Comparison of ENCODE assay signal across 24 cellular contexts in the genomic region with DNA sequence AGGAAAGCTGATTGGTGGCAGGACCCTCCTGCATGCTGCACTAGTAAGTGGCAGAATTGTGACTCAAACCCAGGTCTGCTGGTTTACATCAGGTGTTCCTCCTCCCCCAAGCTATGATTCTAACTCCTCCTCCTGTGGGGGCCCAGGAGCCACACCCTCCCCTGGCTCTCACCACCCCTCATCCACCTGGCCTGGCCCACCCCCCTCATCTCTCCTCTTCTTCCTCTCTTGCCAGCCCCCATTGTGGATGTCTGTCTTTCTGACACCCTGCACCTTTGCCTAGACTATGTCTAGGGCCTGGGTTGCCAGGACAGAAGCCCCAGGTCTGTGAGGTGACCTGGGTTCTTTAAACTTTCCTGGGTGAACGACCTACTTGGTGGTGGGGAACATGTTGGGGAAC. TPM values are rescaled to one million over a fixed set of nuclear protein-coding genes. Genes with fewer than 3 reads are reported as not detected.
DNase-seq lines count a peak whose midpoint lies in the region; ATAC-seq, FAIRE-seq and TF ChIP-seq lines count a peak whose summit lies in the region.
"Had no signal": no experiment of that assay in that cellular context is flagged by ENCODE, and none has a peak within 500 bp of the region (broad histone marks: within the 10 kb centered on the region; RNA-seq: fewer than 3 reads in every experiment).

No MANE protein-coding gene starts in this region.

- intact Hi-C loops in cardiac septum (cut with DNase I) = no loop called here
- intact Hi-C loops in Right ventricle myocardium inferior (cut with DNase I) = no loop called here

- H3K79me1 ChIP-seq in H1 (ENCODE audit: low read depth, low read length) = no peaks in the 10 kb centered on the region
- no peaks in the 10 kb centered on the region for H3K79me1 ChIP-seq in neuronal stem cell (ENCODE audit: low read depth, low read length)

- no peaks in the 10 kb centered on the region for H4K20me1 ChIP-seq in H1 (replicated peaks in 1 of 2; ENCODE audit: control insufficient read depth in 1 of 2, insufficient read depth in 2 of 2, low read length in 2 of 2)
- H4K20me1 ChIP-seq: BLaER1 had no signal

- 75% methylated on average over 1 of the region's 1 CpG; no CpG with 5 or more reads in 1 of the 2 experiments for WGBS in H1 (ENCODE audit: extremely low coverage in 1 of 2, insufficient coverage in 1 of 2, insufficient read length in 1 of 2, insufficient replicate concordance in 2 of 2, low coverage in 1 of 2, low lambda C conversion rate in 2 of 2, missing lambda C conversion rate in 1 of 2), 2 experiments
- WGBS in neuronal stem cell (ENCODE audit: extremely low coverage in 2 of 2, insufficient read length in 2 of 2, insufficient replicate concordance in 1 of 2), 2 donors = no CpG with 5 or more reads among the region's 1 CpG
- 50% methylated on average over 1 of the region's 1 CpG for WGBS in suprapubic skin

- H3K9me3 ChIP-seq in H1 (ENCODE audit: insufficient read depth in 2 of 2, low read depth in 1 of 2, low read length in 1 of 2) (no peaks in the 10 kb centered on the region), neuronal stem cell (replicated peaks in 1 of 2; ENCODE audit: control insufficient read depth in 2 of 2, insufficient read depth in 1 of 2, low read depth in 1 of 2, low read length in 2 of 2) (peaks cover 2 to 5% of the 10 kb centered on the region in 2 donors), suprapubic skin (no peaks in the 10 kb centered on the region)
- H3K9me3 ChIP-seq: BLaER1 had no signal

- H3K23ac ChIP-seq in H1 (ENCODE audit: insufficient read length) (no peak overlapping the region), neuronal stem cell (ENCODE audit: low read depth, low read length, poor library complexity) (no peak overlapping the region)

- H3K36me3 ChIP-seq in H1 (ENCODE audit: control insufficient read depth in 2 of 4, insufficient read depth in 4 of 4, low read length in 3 of 4) (no peaks in the 10 kb centered on the region), neuronal stem cell (replicated peaks in 1 of 2; ENCODE audit: control insufficient read depth in 2 of 2, insufficient read depth in 2 of 2, low read length in 2 of 2) (no peaks in the 10 kb centered on the region), suprapubic skin (no peaks in the 10 kb centered on the region)
- H3K36me3 ChIP-seq: BLaER1 had no signal

- H2BK20ac ChIP-seq in H1 (ENCODE audit: low read length) = no peak overlapping the region

- H3K27ac ChIP-seq in H1 (ENCODE audit: low read depth, low read length) (no peak overlapping the region), neuronal stem cell (replicated peaks; ENCODE audit: low read length) (no peak overlapping the region), suprapubic skin (no peak overlapping the region)
- H3K27ac ChIP-seq: 22Rv1, BLaER1, C4-2B, GM23248 had no signal

- no peak overlapping the region for H4K5ac ChIP-seq in H1 (ENCODE audit: insufficient read length, low read depth, low read length)

- CTCF ChIA-PET in H1 (lab: Charles Lee; ENCODE audit: partially characterized antibody) = interaction anchor here (2.6 kb wide), 1 partner anchor 61 kb away, joined by 10 read pairs; no protein-coding TSS in a partner anchor

- H2AK5ac ChIP-seq in H1 (ENCODE audit: low read depth, low read length) (no peak overlapping the region), neuronal stem cell (ENCODE audit: low read depth, low read length) (peak overlapping the region; percentile 22)

- TF ChIP-seq RAD21 in H1 (IDR thresholded peaks at IDR 0.05 in 1 of 2, conservative IDR thresholded peaks at IDR 0.05 in 1 of 2; ENCODE audit: low read depth in 2 of 2, low read length in 2 of 2) = no peak

- DNase-seq in cardiac septum (ENCODE audit: low spot score) = peak; percentile 51
- no peak for DNase-seq in Right ventricle myocardium inferior (ENCODE audit: missing footprints)
- no peak for DNase-seq in H1 (ENCODE audit: low read depth in 1 of 2, low spot score in 2 of 2)
- no peak for DNase-seq in neuronal stem cell (ENCODE audit: low spot score)
- peak; percentile 42 to 54 for DNase-seq in suprapubic skin (ENCODE audit: low spot score in 2 of 2)
- no peak for DNase-seq in GM13977 (ENCODE audit: low spot score)
- DNase-seq in GM19239 (ENCODE audit: insufficient read length, low spot score) = no peak
- no peak for DNase-seq in urothelium cell line (ENCODE audit: low spot score)
- DNase-seq: CD4-positive, CD25-positive, alpha-beta regulatory T cell; CD8-positive, alpha-beta memory T cell; DMS 273 treated with DMSO at 0.1 percent for 48 hours; DMS79; EL; GDM1; GM23248; H9 had no signal

- no peak overlapping the region for H3K56ac ChIP-seq in H1 (replicated peaks; ENCODE audit: insufficient read length, low read depth, low read length)

- H3K4me1 ChIP-seq in H1 (replicated peaks in 1 of 4; ENCODE audit: control insufficient read depth in 3 of 4, insufficient read depth in 4 of 4, low read length in 3 of 4) = peaks cover 0 to 11% (median 3%) of the 10 kb centered on the region in 4 experiments
- H3K4me1 ChIP-seq in neuronal stem cell (ENCODE audit: control insufficient read depth in 2 of 2, insufficient read depth in 1 of 2, low read depth in 1 of 2, low read length in 2 of 2) = peaks cover 0 to 7% of the 10 kb centered on the region in 2 donors
- H3K4me1 ChIP-seq in suprapubic skin = no peaks in the 10 kb centered on the region
- H3K4me1 ChIP-seq: BLaER1 had no signal

- H2BK5ac ChIP-seq in H1 (ENCODE audit: low read depth, low read length) (0 out of 2 replicates have a peak overlapping the region, but pooled peaks have one; percentile 10), neuronal stem cell (ENCODE audit: low read length) (no peak overlapping the region)

- POLR2A ChIA-PET in H1 (lab: Charles Lee; ENCODE audit: partially characterized antibody) = no interaction called here

- H2BK12ac ChIP-seq in H1 (ENCODE audit: low read depth, low read length) (0 out of 2 replicates have a peak overlapping the region, but pooled peaks have one; percentile 60), neuronal stem cell (ENCODE audit: low read length) (no peak overlapping the region)

- TF ChIP-seq EP300 in H1 (IDR thresholded peaks at IDR 0.05; ENCODE audit: borderline replicate concordance in 1 of 2, low read depth in 2 of 2, low read length in 2 of 2) (no peak), suprapubic skin (IDR thresholded peaks at IDR 0.05) (no peak)

- H4K91ac ChIP-seq in H1 (replicated peaks; ENCODE audit: insufficient read length, low read length) = no peak overlapping the region
- no peak overlapping the region for H4K91ac ChIP-seq in neuronal stem cell (ENCODE audit: low read depth, low read length, poor library complexity)

- H3K79me2 ChIP-seq in H1 (ENCODE audit: control insufficient read depth in 1 of 2, insufficient read depth in 2 of 2, low read length in 2 of 2) = no peaks in the 10 kb centered on the region

- H2AFZ ChIP-seq in H1 (ENCODE audit: low read length) (no peak overlapping the region), neuronal stem cell (ENCODE audit: low read length) (no peak overlapping the region)
- H2AFZ ChIP-seq: GM23248 had no signal

- H3K18ac ChIP-seq in H1 (ENCODE audit: extremely low read depth, low read length) = no peak overlapping the region
- no peak overlapping the region for H3K18ac ChIP-seq in neuronal stem cell (ENCODE audit: low read length)

- no peak overlapping the region for H2BK15ac ChIP-seq in H1 (ENCODE audit: low read length)
- H2BK15ac ChIP-seq in neuronal stem cell (ENCODE audit: low read length) = peak overlapping the region; percentile 79

- ATAC-seq in Right ventricle myocardium inferior = no peak
- ATAC-seq: GM12878, HCT116 had no signal

- H3K4me2 ChIP-seq in H1 (ENCODE audit: insufficient read depth in 1 of 2, low read depth in 2 of 2, low read length in 2 of 2) = no peak overlapping the region
- H3K4me2 ChIP-seq in neuronal stem cell (ENCODE audit: insufficient read depth, low read length, poor library complexity, severe bottlenecking) = no peak overlapping the region
- H3K4me2 ChIP-seq: BLaER1 had no signal

- H2BK120ac ChIP-seq in H1 (replicated peaks; ENCODE audit: low read depth, low read length) (no peak overlapping the region), neuronal stem cell (ENCODE audit: low read depth, low read length) (no peak overlapping the region)

- no peaks in the 10 kb centered on the region for H3K23me2 ChIP-seq in H1 (ENCODE audit: low read depth, low read length)

- H4K8ac ChIP-seq in H1 (ENCODE audit: extremely low read depth, insufficient read depth, low read length) (no peak overlapping the region), neuronal stem cell (ENCODE audit: low read depth, low read length) (no peak overlapping the region)

- in situ Hi-C loops in GM13977 (cut with MboI; ENCODE audit: low pct_unique_long_range_greater_than_20kb, low sequenced_read_pairs, unreplicated experiment) = no loop called here

- no peak for TF ChIP-seq CTCF in H1 (IDR thresholded peaks at IDR 0.05; ENCODE audit: control extremely low read depth in 1 of 3, insufficient read depth in 1 of 3, low read depth in 1 of 3, low read length in 3 of 3)
- TF ChIP-seq CTCF in suprapubic skin (IDR thresholded peaks at IDR 0.05) = no peak
- TF ChIP-seq CTCF in GM13977 (IDR thresholded peaks at IDR 0.05; ENCODE audit: extremely low read depth, insufficient read depth, missing control alignments) = no peak

- H3K4me3 ChIP-seq in H1 (ENCODE audit: extremely low read depth in 1 of 4, insufficient read depth in 2 of 4, low read depth in 3 of 4, low read length in 4 of 4) (no peak overlapping the region), neuronal stem cell (ENCODE audit: low read length in 2 of 2) (no peak overlapping the region), suprapubic skin (no peak overlapping the region)
- H3K4me3 ChIP-seq: BLaER1, GM12878, GM23248 had no signal

- H3K9ac ChIP-seq in H1 (replicated peaks in 1 of 4; ENCODE audit: extremely low read depth in 1 of 4, low read depth in 3 of 4, low read length in 3 of 4) (no peak overlapping the region), neuronal stem cell (ENCODE audit: low read depth, low read length, poor library complexity) (peak overlapping the region; percentile 63)
- H3K9ac ChIP-seq: BLaER1, GM23248 had no signal

- peaks cover 0 to 2% (median 0%) of the 10 kb centered on the region in 4 experiments; a peak in 2 of 7 replicates for H3K27me3 ChIP-seq in H1 (replicated peaks in 1 of 4; ENCODE audit: control insufficient read depth in 3 of 4, extremely low read depth in 1 of 4, insufficient read depth in 3 of 4, low read length in 3 of 4)
- peaks cover 0 to 2% (median 0%) of the 10 kb centered on the region in 3 experiments for H3K27me3 ChIP-seq in neuronal stem cell (ENCODE audit: control insufficient read depth in 3 of 3, insufficient read depth in 3 of 3, low read depth in 1 of 3, low read length in 3 of 3)
- H3K27me3 ChIP-seq in suprapubic skin = peaks cover 7% of the 10 kb centered on the region
- H3K27me3 ChIP-seq: BLaER1 had no signal

- FAIRE-seq in H1 (lab: Jason Lieb, UNC) (no peak), GM19239 (lab: Jason Lieb, UNC) (no peak), urothelium cell line (lab: Jason Lieb, UNC) (no peak)
- FAIRE-seq: A204.1, D721Med, GM12878, GM18507 had no signal

- H3K14ac ChIP-seq in H1 (ENCODE audit: insufficient read length) (no peak overlapping the region), neuronal stem cell (ENCODE audit: low read length) (no peak overlapping the region)

- H3K4ac ChIP-seq in H1 (replicated peaks; ENCODE audit: insufficient read length, low read depth, low read length) = no peak overlapping the region
- no peak overlapping the region for H3K4ac ChIP-seq in neuronal stem cell (ENCODE audit: low read length)

- TF ChIP-seq POLR2A in H1 (IDR thresholded peaks at IDR 0.05; ENCODE audit: control extremely low read depth in 1 of 2, low read depth in 2 of 2, low read length in 2 of 2) (no peak), suprapubic skin (IDR thresholded peaks at IDR 0.05) (no peak)

RNA-seq across cellular contexts. Expression of a gene that starts 59.9 kb away (rescaled TPM):
- total RNA-seq in cardiac septum (0.40 TPM), Right ventricle myocardium inferior (not detected), suprapubic skin (under 1 TPM in 1 of 4 donors, not detected in 3; 0.24 TPM)
- total RNA-seq in H1 (2021; fragmentation: NEBNext Ultra II Directional; extraction: Animal tissue kit (Norgen Biotek cat#: 25700)) = 2.4 and 2.9 TPM in 2 replicates
- polyA plus RNA-seq in H1 (2011; rRNA removed) = 1.2 and 2.2 TPM in 2 replicates
- 1.1 TPM for polyA plus RNA-seq in H1 (2011; cell fraction: cytosol; rRNA removed)
- 3.3 TPM for polyA plus RNA-seq in H1 (2011; cell fraction: nucleus; rRNA removed)
- 1.5 to 1.8 TPM (median 1.6 TPM) in 4 replicates for polyA plus RNA-seq in H1 (2012, experiment 1 of 2)
- polyA plus RNA-seq in H1 (2012, experiment 2 of 2) = 0.89 TPM
- 2.0 TPM for polyA plus RNA-seq in H1 (2013, experiment 1 of 2)
- 2.2 TPM for polyA plus RNA-seq in H1 (2013, experiment 2 of 2)
- polyA minus RNA-seq in H1 (2011; rRNA and poly(A)+ RNA removed) = 2.3 and 4.4 TPM in 2 replicates
- polyA minus RNA-seq in H1 (2011; cell fraction: cytosol; rRNA and poly(A)+ RNA removed) = 2.8 TPM
- polyA minus RNA-seq in H1 (2011; cell fraction: nucleus; rRNA and poly(A)+ RNA removed) = 4.5 TPM
- polyA plus RNA-seq in neuronal stem cell (2013, experiment 1 of 2) = 0.66 TPM
- polyA plus RNA-seq in neuronal stem cell (2013, experiment 2 of 2) = 0.66 TPM
- total RNA-seq: CD4-positive, CD25-positive, alpha-beta regulatory T cell; GM23248 had no signal
- polyA plus RNA-seq: CD4-positive, CD25-positive, alpha-beta regulatory T cell; CD8-positive, alpha-beta memory T cell; GM23248 had no signal

Comparison
In these comparisons a context has a peak if more than half of its experiments do, and no peak if none do; other contexts are left out.
1. DNase-seq: peak in cardiac septum (single experiment) and suprapubic skin (2 of 2); none in Right ventricle myocardium inferior (single experiment), H1 (0 of 2), neuronal stem cell (single experiment), GM13977 (single experiment), GM19239 (single experiment) and urothelium cell line (single experiment).